ENCODE assay signal across 13 cellular contexts in genomic region chr17:71180801-71181385, GRCh38.
DNase-seq lines count a peak whose midpoint lies in the region; ATAC-seq and TF ChIP-seq lines count a peak whose summit lies in the region.
"Had no signal": no experiment of that assay in that cellular context is flagged by ENCODE, and none has a peak within 500 bp of the region (broad histone marks: within the 10 kb centered on the region; RNA-seq: fewer than 3 reads in every experiment).

No MANE protein-coding gene starts in this region.

- H3K4me3 Mint-ChIP-seq in GM23338: no peak overlapping the region
- H3K4me3 Mint-ChIP-seq: stimulated activated naive CD8-positive, alpha-beta T cell treated with anti-CD3 and anti-CD28 coated beads, Interleukin-15, amount 100 ng/mL, for 72 hours had no signal

- no peak overlapping the region for H3K4me2 ChIP-seq in GM23338
- no peak overlapping the region for H3K4me2 ChIP-seq in MM.1S (ENCODE audit: low read depth, low read length)

- H3K4me3 ChIP-seq in GM23338 (no peak overlapping the region), colonic mucosa (no peak overlapping the region), rectal smooth muscle tissue (ENCODE audit: low read length) (no peak overlapping the region), MM.1S (ENCODE audit: low read length) (no peak overlapping the region)

- no peaks in the 10 kb centered on the region for H3K4me1 ChIP-seq in GM23338 (ENCODE audit: insufficient read depth)
- no peaks in the 10 kb centered on the region for H3K4me1 ChIP-seq in colonic mucosa
- H3K4me1 ChIP-seq in rectal smooth muscle tissue (ENCODE audit: control insufficient read depth, insufficient read depth, low read length): peaks cover 6% of the 10 kb centered on the region
- H3K4me1 ChIP-seq in MM.1S (ENCODE audit: low read length): no peaks in the 10 kb centered on the region

- intact Hi-C loops in colonic mucosa (cut with DNase I): no loop called here

- no peaks in the 10 kb centered on the region for H3K27me3 Mint-ChIP-seq in GM23338 (ENCODE audit: insufficient read depth, low read depth, poor library complexity)
- H3K27me3 Mint-ChIP-seq: stimulated activated naive CD8-positive, alpha-beta T cell treated with anti-CD3 and anti-CD28 coated beads, Interleukin-15, amount 100 ng/mL, for 72 hours had no signal

- no peak overlapping the region for H3K9ac ChIP-seq in colonic mucosa (ENCODE audit: low read depth in 2 of 2, low read length in 2 of 2)
- no peak overlapping the region for H3K9ac ChIP-seq in rectal smooth muscle tissue (ENCODE audit: low read length)
- H3K9ac ChIP-seq in MM.1S (ENCODE audit: low read length): no peak overlapping the region

- H3K27ac ChIP-seq in GM23338 (ENCODE audit: low read depth) (no peak overlapping the region), colonic mucosa (no peak overlapping the region), rectal smooth muscle tissue (ENCODE audit: low read depth, low read length) (peak overlapping the region; percentile 42), MM.1S (ENCODE audit: low read length) (no peak overlapping the region)

- H3K79me2 ChIP-seq in GM23338 (replicated peaks; ENCODE audit: insufficient read depth): no peaks in the 10 kb centered on the region
- H3K79me2 ChIP-seq in MM.1S (ENCODE audit: low read length): no peaks in the 10 kb centered on the region

- no peak for DNase-seq in GM23338 (ENCODE audit: low spot score)
- peak; percentile 78 for DNase-seq in NCI-H2171 treated with DMSO at 0.1 percent for 48 hours (lab: John Stamatoyannopoulos, UW)
- DNase-seq in colonic mucosa: peak; percentile 70
- no peak for DNase-seq in MM.1S
- DNase-seq in dedifferentiated amniotic fluid mesenchymal stem cell (ENCODE audit: extremely low spot score): no peak
- no peak for DNase-seq in pons (ENCODE audit: low spot score)
- DNase-seq in GM13976 (ENCODE audit: low spot score): no peak
- DNase-seq: activated T-cell treated with anti-CD3 and anti-CD28 coated beads for 4 hours; Kasumi-1; kidney glomerular epithelial cell; stimulated activated naive CD8-positive, alpha-beta T cell treated with anti-CD3 and anti-CD28 coated beads, Interleukin-15, amount 100 ng/mL, for 72 hours; SW 1271 had no signal

- H3K27me3 ChIP-seq in GM23338 (ENCODE audit: insufficient read depth) (no peaks in the 10 kb centered on the region), colonic mucosa (no peaks in the 10 kb centered on the region), rectal smooth muscle tissue (ENCODE audit: control insufficient read depth, insufficient read depth, low read length) (no peaks in the 10 kb centered on the region), MM.1S (replicated peaks; ENCODE audit: insufficient read depth, low read length) (no peaks in the 10 kb centered on the region)

- H3K9me2 ChIP-seq in GM23338 (ENCODE audit: insufficient read depth): no peaks in the 10 kb centered on the region
- H3K9me2 ChIP-seq in MM.1S (replicated peaks; ENCODE audit: insufficient read depth, low read length): 0 out of 2 replicates have a peak, but pooled peaks cover 3% of the 10 kb centered on the region

- no peaks in the 10 kb centered on the region for H3K4me1 Mint-ChIP-seq in GM23338
- H3K4me1 Mint-ChIP-seq: stimulated activated naive CD8-positive, alpha-beta T cell treated with anti-CD3 and anti-CD28 coated beads, Interleukin-15, amount 100 ng/mL, for 72 hours had no signal

- H4K20me1 ChIP-seq in GM23338 (replicated peaks; ENCODE audit: insufficient read depth): no peaks in the 10 kb centered on the region
- H4K20me1 ChIP-seq in MM.1S (ENCODE audit: insufficient read depth, low read length): no peaks in the 10 kb centered on the region

- TF ChIP-seq CTCF in GM23338 (conservative IDR thresholded peaks at IDR 0.05; ENCODE audit: low read depth in 2 of 2): no peak
- no peak for TF ChIP-seq CTCF in colonic mucosa (IDR thresholded peaks at IDR 0.05)
- TF ChIP-seq CTCF in MM.1S (IDR thresholded peaks at IDR 0.05; ENCODE audit: low read length): no peak
- TF ChIP-seq CTCF in GM13976 (IDR thresholded peaks at IDR 0.05; ENCODE audit: borderline replicate concordance, control extremely low read depth, extremely low read depth, insufficient read depth, missing control alignments): no peak

- H3K36me3 Mint-ChIP-seq in GM23338 (ENCODE audit: low read depth): no peaks in the 10 kb centered on the region

- no peaks in the 10 kb centered on the region for H3K9me3 Mint-ChIP-seq in GM23338
- H3K9me3 Mint-ChIP-seq: stimulated activated naive CD8-positive, alpha-beta T cell treated with anti-CD3 and anti-CD28 coated beads, Interleukin-15, amount 100 ng/mL, for 72 hours had no signal

- no peak for ATAC-seq in GM23338
- ATAC-seq: stimulated activated naive CD8-positive, alpha-beta T cell treated with anti-CD3 and anti-CD28 coated beads, Interleukin-15, amount 100 ng/mL, for 72 hours had no signal

- in situ Hi-C loops in GM13976 (cut with MboI; ENCODE audit: low sequenced_read_pairs, unreplicated experiment): no loop called here

- H3K36me3 ChIP-seq in GM23338 (ENCODE audit: insufficient read depth): no peaks in the 10 kb centered on the region
- no peaks in the 10 kb centered on the region for H3K36me3 ChIP-seq in colonic mucosa
- H3K36me3 ChIP-seq in rectal smooth muscle tissue (ENCODE audit: control insufficient read depth, insufficient read depth, low read length): no peaks in the 10 kb centered on the region
- no peaks in the 10 kb centered on the region for H3K36me3 ChIP-seq in MM.1S (replicated peaks; ENCODE audit: insufficient read depth, low read length)

- 0 out of 2 replicates have a peak overlapping the region, but pooled peaks have one; percentile 18 for H2AFZ ChIP-seq in GM23338
- no peak overlapping the region for H2AFZ ChIP-seq in MM.1S (ENCODE audit: low read length)

- no peaks in the 10 kb centered on the region for H3K9me3 ChIP-seq in colonic mucosa
- no peaks in the 10 kb centered on the region for H3K9me3 ChIP-seq in MM.1S (replicated peaks; ENCODE audit: insufficient read depth, low read length)

- peak overlapping the region; percentile 48; the same call in 1 of the 2 replicates for H3K27ac Mint-ChIP-seq in GM23338
- H3K27ac Mint-ChIP-seq: stimulated activated naive CD8-positive, alpha-beta T cell treated with anti-CD3 and anti-CD28 coated beads, Interleukin-15, amount 100 ng/mL, for 72 hours had no signal

- no peaks in the 10 kb centered on the region for H3F3A ChIP-seq in GM23338 (replicated peaks; ENCODE audit: low read depth)
- no peaks in the 10 kb centered on the region for H3F3A ChIP-seq in MM.1S (ENCODE audit: insufficient read depth, low read length)

TF ChIP-seq in GM23338, 12 proteins besides CTCF, POLR2A, EP300 and RAD21 (continues in another document):
- TF ChIP-seq EZH2phosphoT487 (IDR thresholded peaks at IDR 0.05; ENCODE audit: unreplicated experiment) (no peak), JUNB (IDR thresholded peaks at IDR 0.05; ENCODE audit: unreplicated experiment) (no peak), EZH2 (IDR thresholded peaks at IDR 0.05; ENCODE audit: low read depth, unreplicated experiment) (no peak), ZNF331 (CRISPR knock-in tag; IDR thresholded peaks at IDR 0.05; ENCODE audit: low read depth) (no peak)

Comparison
In these comparisons a context has a peak if more than half of its experiments do, and no peak if none do; other contexts are left out.
1. DNase-seq: peak in NCI-H2171 treated with DMSO at 0.1 percent for 48 hours (single experiment) and colonic mucosa (single experiment); none in GM23338 (single experiment), MM.1S (single experiment), dedifferentiated amniotic fluid mesenchymal stem cell (single experiment), pons (single experiment) and GM13976 (single experiment).